20 cellular contexts compared by ENCODE assay signal in the genomic region with DNA sequence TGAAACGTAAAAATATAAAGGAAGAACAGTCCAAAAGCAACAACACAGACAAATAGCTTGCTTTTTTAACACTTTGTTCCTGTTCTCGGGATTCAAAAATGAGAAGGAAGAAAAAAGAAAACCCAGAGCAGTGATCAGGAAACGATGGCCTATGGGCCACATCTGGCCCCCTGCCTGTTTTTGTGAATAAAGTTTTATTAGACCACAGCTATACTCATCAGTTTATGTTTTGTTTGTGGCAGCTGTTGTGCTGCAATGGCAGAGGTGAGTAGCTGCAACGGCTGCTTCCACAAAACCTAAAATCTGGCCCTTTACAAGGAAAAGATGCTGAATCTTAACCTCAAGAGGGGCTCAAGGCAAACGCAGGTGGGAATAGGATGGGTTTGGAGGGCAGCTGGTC.
"Had no signal": no experiment of that assay in that cellular context is flagged by ENCODE, and none has a peak within 500 bp of the region (broad histone marks: within the 10 kb centered on the region; RNA-seq: fewer than 3 reads in every experiment).

No MANE protein-coding gene starts in this region.

- H3K9me3 ChIP-seq: heart left ventricle, right atrium auricular region, stomach, tibial nerve, upper lobe of right lung had no signal

- H3K27ac ChIP-seq: right atrium auricular region, upper lobe of right lung had no signal

- H3K9me3 Mint-ChIP-seq: naive B cell, nephron progenitor cell had no signal

- H3K27me3 ChIP-seq: heart left ventricle, right atrium auricular region, tibial nerve, upper lobe of right lung had no signal

- DNase-seq: dermis blood vessel endothelial cell; effector CD8-positive, alpha-beta T cell; heart left ventricle; left colon; left ventricle myocardium superior; mesendoderm; naive B cell; nephron progenitor cell; posterior cingulate gyrus; small intestine; stimulated activated CD4-positive, alpha-beta T cell treated with anti-CD3 and anti-CD28 coated beads, Interleukin-12 subunit alpha, Interleukin-12 subunit beta, amount 100 ng/mL, for 4 hours; stimulated activated naive CD4-positive, alpha-beta T cell; stomach; substantia nigra; upper lobe of right lung had no signal

- H3K4me1 ChIP-seq: heart left ventricle, right atrium auricular region, upper lobe of right lung had no signal

- H3K27ac Mint-ChIP-seq: nephron progenitor cell had no signal

- H3K36me3 ChIP-seq: heart left ventricle, right atrium auricular region, stomach, tibial nerve, upper lobe of right lung had no signal

- H3K4me3 Mint-ChIP-seq: naive B cell, nephron progenitor cell had no signal

- H3K4me3 ChIP-seq: heart left ventricle, lung, right atrium auricular region, stomach, tibial nerve, upper lobe of right lung had no signal

- FAIRE-seq: colon, frontal cortex, small intestine had no signal

- ATAC-seq: left colon, left ventricle myocardium superior, upper lobe of right lung had no signal

- H3K36me3 Mint-ChIP-seq: naive B cell had no signal
